In the genomic region with DNA sequence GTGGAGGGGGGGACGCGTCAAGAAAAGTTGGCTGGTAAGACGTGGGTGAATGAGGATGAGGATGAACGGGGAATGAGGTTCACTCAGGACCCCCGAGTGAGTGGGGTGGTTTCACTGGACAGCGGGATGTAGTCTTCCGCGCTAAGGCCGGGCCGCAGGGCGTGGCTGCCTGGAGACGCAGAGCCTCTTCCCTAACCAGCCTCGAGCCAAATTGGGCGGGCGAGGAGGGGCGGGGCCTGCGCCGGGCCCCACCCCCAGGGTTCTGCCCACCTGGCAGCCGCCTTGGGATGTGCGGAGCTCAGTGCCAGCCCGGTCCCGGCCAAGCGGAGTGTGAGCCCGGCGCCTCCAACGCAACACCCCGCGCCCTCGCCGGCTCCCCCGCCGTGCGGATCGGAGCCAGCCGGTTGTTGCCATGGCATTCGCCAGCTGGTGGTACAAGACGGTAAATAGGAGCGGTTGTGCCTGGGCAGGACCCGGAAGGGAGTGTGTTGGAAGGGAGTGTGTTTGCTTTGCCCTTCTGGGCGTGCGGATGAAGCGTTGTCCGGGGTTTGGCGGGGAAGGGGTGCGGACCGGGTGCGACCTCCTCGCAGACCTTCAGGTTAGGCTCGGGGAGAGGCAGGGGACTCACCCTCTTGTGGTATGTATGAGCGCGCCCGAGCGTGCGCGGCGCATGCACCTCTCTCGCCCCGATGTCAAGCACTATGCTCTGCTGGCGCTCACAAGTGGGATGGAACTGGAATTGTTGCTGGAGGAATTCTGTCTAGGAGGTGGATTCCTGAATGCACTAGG, we compare ENCODE assay signal across 8 cellular contexts. TPM values are rescaled to one million over a fixed set of nuclear protein-coding genes. Genes with fewer than 3 reads are reported as not detected.
DNase-seq lines count a peak whose midpoint lies in the region; ATAC-seq and TF ChIP-seq lines count a peak whose summit lies in the region.

No MANE protein-coding gene starts in this region.

- peak overlapping the region; percentile 89 for H3K4me3 ChIP-seq in Karpas-422 (ENCODE audit: low read length)
- peak overlapping the region; percentile 89 to 96 for H3K4me3 ChIP-seq in gastroesophageal sphincter

- H3K9me3 ChIP-seq in Karpas-422 (ENCODE audit: low read length) (no peaks in the 10 kb centered on the region), gastroesophageal sphincter (no peaks in the 10 kb centered on the region)

- peak overlapping the region; percentile 94 for H3K4me3 Mint-ChIP-seq in activated naive CD4-positive, alpha-beta T cell treated with anti-CD3 and anti-CD28 coated beads, Interleukin-2, amount 10 ng/mL, durations not matched to agents 7 days and 5 days

- H3K4me1 ChIP-seq in Karpas-422 (ENCODE audit: low read length): peaks cover 31% of the 10 kb centered on the region
- H3K4me1 ChIP-seq in gastroesophageal sphincter: peaks cover 0 to 53% (median 2%) of the 10 kb centered on the region in 3 donors

- 0% methylated on average over 4 to 5 of the region's 59 CpGs for WGBS in gastroesophageal sphincter (ENCODE audit: low coverage in 1 of 2), 2 donors

- H3K27me3 ChIP-seq in Karpas-422 (ENCODE audit: low read length) (no peaks in the 10 kb centered on the region), gastroesophageal sphincter (no peaks in the 10 kb centered on the region)

- no peak for TF ChIP-seq CTCF in gastroesophageal sphincter (IDR thresholded peaks at IDR 0.05)

- peak; percentile 52 to 62 for TF ChIP-seq POLR2A in gastroesophageal sphincter (IDR thresholded peaks at IDR 0.05)

- H4K20me1 ChIP-seq in Karpas-422 (ENCODE audit: insufficient read depth, low read depth, low read length): no peaks in the 10 kb centered on the region; the same call in 1 of the 2 replicates

- no peak for TF ChIP-seq EP300 in gastroesophageal sphincter (IDR thresholded peaks at IDR 0.05)

- H3K27ac Mint-ChIP-seq in activated naive CD4-positive, alpha-beta T cell treated with anti-CD3 and anti-CD28 coated beads, Interleukin-2, amount 10 ng/mL, durations not matched to agents 7 days and 5 days: peak overlapping the region; percentile 99

- CTCF ChIA-PET in activated naive CD4-positive, alpha-beta T cell treated with anti-CD3 and anti-CD28 coated beads, Interleukin-2, amount 10 ng/mL, durations not matched to agents 7 days and 5 days (lab: Charles Lee): interaction anchor here (0.5 to 2.2 kb wide), 5 partner anchors 11 to 132 kb away, joined by 3 to 6 read pairs (median 4); no protein-coding TSS in a partner anchor

- peak overlapping the region; percentile 91 for H3K27ac ChIP-seq in Karpas-422 (ENCODE audit: low read length)
- H3K27ac ChIP-seq in gastroesophageal sphincter: peak overlapping the region; percentile 98 to 100 (median 99)
- H3K27ac ChIP-seq in temporal lobe (ENCODE audit: low read depth, low read length): peak overlapping the region; percentile 74

- no peaks in the 10 kb centered on the region for H3K9me2 ChIP-seq in Karpas-422 (replicated peaks; ENCODE audit: insufficient read depth, low read length)

- peak overlapping the region; percentile 95 for H3K4me2 ChIP-seq in Karpas-422 (ENCODE audit: low read depth, low read length, poor library complexity, severe bottlenecking)

- peaks cover 48% of the 10 kb centered on the region for H3K79me2 ChIP-seq in Karpas-422 (ENCODE audit: low read length)

- H3K9me3 Mint-ChIP-seq in activated naive CD4-positive, alpha-beta T cell treated with anti-CD3 and anti-CD28 coated beads, Interleukin-2, amount 10 ng/mL, durations not matched to agents 7 days and 5 days: no peaks in the 10 kb centered on the region

- DNase-seq in EL (peak; percentile 91), Karpas-422 (peak; percentile 96), SHP77 (lab: John Stamatoyannopoulos, UW) (peak; percentile 84 to 93), occipital lobe (lab: John Stamatoyannopoulos, UW) (peak; percentile 90)
- DNase-seq in activated naive CD4-positive, alpha-beta T cell treated with anti-CD3 and anti-CD28 coated beads, Interleukin-2, amount 10 ng/mL, durations not matched to agents 7 days and 5 days: peak; percentile 89

- H3K9ac ChIP-seq in Karpas-422 (ENCODE audit: low read length): peak overlapping the region; percentile 80

- no peaks in the 10 kb centered on the region for H3K36me3 ChIP-seq in Karpas-422 (ENCODE audit: insufficient read depth, low read length)
- H3K36me3 ChIP-seq in gastroesophageal sphincter: no peaks in the 10 kb centered on the region

- H2AFZ ChIP-seq in Karpas-422 (ENCODE audit: low read length): peak overlapping the region; percentile 81

- peaks cover 12% of the 10 kb centered on the region for H3K36me3 Mint-ChIP-seq in activated naive CD4-positive, alpha-beta T cell treated with anti-CD3 and anti-CD28 coated beads, Interleukin-2, amount 10 ng/mL, durations not matched to agents 7 days and 5 days

- peaks cover 47% of the 10 kb centered on the region for H3K4me1 Mint-ChIP-seq in activated naive CD4-positive, alpha-beta T cell treated with anti-CD3 and anti-CD28 coated beads, Interleukin-2, amount 10 ng/mL, durations not matched to agents 7 days and 5 days

- ATAC-seq in GM21825 (IDR thresholded peaks at IDR 0.05; ENCODE audit: unreplicated experiment) (peak; percentile 76), gastroesophageal sphincter (peak; percentile 91)

- H3K27me3 Mint-ChIP-seq in activated naive CD4-positive, alpha-beta T cell treated with anti-CD3 and anti-CD28 coated beads, Interleukin-2, amount 10 ng/mL, durations not matched to agents 7 days and 5 days: peaks cover 17% of the 10 kb centered on the region

RNA-seq across cellular contexts. Expression of a gene that starts 0.7 kb away (rescaled TPM):
- total RNA-seq in Karpas-422 (2014; rRNA removed; shearing (Covaris generic); ENCODE audit: low replicate concordance): 51.3 and 68.2 TPM in 2 replicates
- total RNA-seq in gastroesophageal sphincter (100 to 1,000 TPM; 292 to 347 (median 320) TPM), occipital lobe (13.4 TPM), temporal lobe (10.1 TPM)

Comparison
In these comparisons a context has a peak if more than half of its experiments do, and no peak if none do; other contexts are left out.
1. Peak in every context shown above with its lines: DNase-seq, ATAC-seq, H3K4me3 ChIP-seq and H3K27ac ChIP-seq.